Comparison of ENCODE assay signal across 9 cellular contexts in the genomic region with DNA sequence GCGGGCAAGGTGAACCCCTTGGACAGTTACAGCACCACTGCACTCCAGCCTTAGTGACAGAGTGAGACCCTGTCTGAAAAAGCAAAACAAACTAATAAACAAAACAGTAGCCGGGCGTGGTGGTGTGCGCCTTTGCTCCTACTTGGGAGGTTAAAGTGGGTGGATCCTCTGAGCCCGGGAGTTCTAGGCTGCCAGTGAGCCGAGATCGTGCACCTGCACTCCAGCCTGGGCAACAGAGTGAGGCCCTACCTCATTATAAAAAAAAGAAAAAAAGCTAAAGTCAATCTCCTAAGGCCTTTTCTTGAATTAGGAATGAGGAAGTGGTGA. TPM values are rescaled to one million over a fixed set of nuclear protein-coding genes. Genes with fewer than 3 reads are reported as not detected.
DNase-seq lines count a peak whose midpoint lies in the region; ATAC-seq, FAIRE-seq and TF ChIP-seq lines count a peak whose summit lies in the region.
"Had no signal": no experiment of that assay in that cellular context is flagged by ENCODE, and none has a peak within 500 bp of the region (broad histone marks: within the 10 kb centered on the region; RNA-seq: fewer than 3 reads in every experiment).

No MANE protein-coding gene starts in this region.

- H3K79me2 ChIP-seq in DOHH2 (ENCODE audit: control insufficient read depth, low read length): no peaks in the 10 kb centered on the region
- no peaks in the 10 kb centered on the region for H3K79me2 ChIP-seq in astrocyte (ENCODE audit: insufficient read depth, low read length)

- H3K27me3 ChIP-seq in DOHH2 (ENCODE audit: control insufficient read depth, low read length) (no peaks in the 10 kb centered on the region), astrocyte (ENCODE audit: insufficient read depth, low read length) (no peaks in the 10 kb centered on the region)

- 0 out of 2 replicates have a peak, but pooled peaks cover 2% of the 10 kb centered on the region for H3F3A ChIP-seq in DOHH2 (ENCODE audit: control insufficient read depth, insufficient read depth)

- no peaks in the 10 kb centered on the region for H3K9me3 ChIP-seq in DOHH2 (ENCODE audit: control insufficient read depth, insufficient read depth, low read length)
- H3K9me3 ChIP-seq in astrocyte (ENCODE audit: insufficient read depth, low read depth, low read length): no peaks in the 10 kb centered on the region

- peak overlapping the region; percentile 94 for H2AFZ ChIP-seq in astrocyte (ENCODE audit: low read depth, low read length)

- peak; percentile 19 for ATAC-seq in HG02798 (IDR thresholded peaks at IDR 0.05; ENCODE audit: poor library complexity, unreplicated experiment)
- ATAC-seq in naive thymus-derived CD8-positive, alpha-beta T cell: peak in 1 of 2 donors; percentile 7
- ATAC-seq in HG03196 (IDR thresholded peaks at IDR 0.05; ENCODE audit: unreplicated experiment): no peak

- H3K4me3 ChIP-seq in DOHH2 (ENCODE audit: low read length) (peak overlapping the region; percentile 70), astrocyte (ENCODE audit: insufficient read depth, low read depth, low read length) (no peak overlapping the region)

- H3K27ac ChIP-seq in DOHH2 (ENCODE audit: low read depth, low read length) (peak overlapping the region; percentile 50), astrocyte (ENCODE audit: low read depth, low read length) (no peak overlapping the region)

- no peaks in the 10 kb centered on the region for H3K36me3 Mint-ChIP-seq in astrocyte (ENCODE audit: low read depth, unreplicated experiment)
- H3K36me3 Mint-ChIP-seq in naive thymus-derived CD8-positive, alpha-beta T cell: no peaks in the 10 kb centered on the region

- no peaks in the 10 kb centered on the region for H3K27me3 Mint-ChIP-seq in astrocyte (ENCODE audit: low read depth, unreplicated experiment)
- no peaks in the 10 kb centered on the region for H3K27me3 Mint-ChIP-seq in naive thymus-derived CD8-positive, alpha-beta T cell

- H3K9me2 ChIP-seq in DOHH2 (replicated peaks; ENCODE audit: control insufficient read depth, low read length): no peaks in the 10 kb centered on the region

- peak overlapping the region; percentile 50 for H3K27ac Mint-ChIP-seq in astrocyte (ENCODE audit: unreplicated experiment)
- peak overlapping the region; percentile 80 to 97 (median 96) for H3K27ac Mint-ChIP-seq in naive thymus-derived CD8-positive, alpha-beta T cell

- TF ChIP-seq CTCF in DOHH2 (IDR thresholded peaks at IDR 0.05; ENCODE audit: low read depth, low read length, poor library complexity, severe bottlenecking) (no peak), astrocyte (IDR thresholded peaks at IDR 0.05; ENCODE audit: insufficient read depth, low read depth, low read length) (no peak)

- DNase-seq in astrocyte (ENCODE audit: low read depth) (no peak), cerebellum (ENCODE audit: low spot score) (no peak), NCI-H1436 (lab: John Stamatoyannopoulos, UW) (no peak), urothelium cell line (ENCODE audit: low spot score) (no peak)
- DNase-seq in naive thymus-derived CD8-positive, alpha-beta T cell: no peak
- DNase-seq: activated CD4-positive, alpha-beta T cell treated with anti-CD3 and anti-CD28 coated beads for 4 hours had no signal

- H3K4me2 ChIP-seq in DOHH2 (ENCODE audit: low read length) (peak overlapping the region; percentile 89), astrocyte (ENCODE audit: low read length) (peak overlapping the region; percentile 76)

- no peaks in the 10 kb centered on the region for H3K36me3 ChIP-seq in DOHH2 (ENCODE audit: control insufficient read depth, low read length)
- H3K36me3 ChIP-seq in astrocyte (ENCODE audit: insufficient read depth, low read length): no peaks in the 10 kb centered on the region

- H3K4me1 ChIP-seq in DOHH2 (ENCODE audit: control insufficient read depth, low read length) (peaks cover 19% of the 10 kb centered on the region), astrocyte (ENCODE audit: insufficient read depth, low read length) (peaks cover 25% of the 10 kb centered on the region)

- H3K4me3 Mint-ChIP-seq in astrocyte (ENCODE audit: unreplicated experiment): no peak overlapping the region
- peak overlapping the region; percentile 88 to 98 (median 91) for H3K4me3 Mint-ChIP-seq in naive thymus-derived CD8-positive, alpha-beta T cell

- H4K20me1 ChIP-seq in DOHH2 (ENCODE audit: control insufficient read depth, insufficient read depth, low read depth, low read length) (no peaks in the 10 kb centered on the region), astrocyte (ENCODE audit: insufficient read depth, low read length) (no peaks in the 10 kb centered on the region)

- H3K4me1 Mint-ChIP-seq in astrocyte (ENCODE audit: low read depth, unreplicated experiment): peaks cover 7% of the 10 kb centered on the region
- H3K4me1 Mint-ChIP-seq in naive thymus-derived CD8-positive, alpha-beta T cell: peaks cover 3 to 20% (median 17%) of the 10 kb centered on the region in 4 donors

- peaks cover 3% of the 10 kb centered on the region for H3K9me3 Mint-ChIP-seq in astrocyte (ENCODE audit: unreplicated experiment)
- H3K9me3 Mint-ChIP-seq in naive thymus-derived CD8-positive, alpha-beta T cell: no peaks in the 10 kb centered on the region

- no peak for FAIRE-seq in astrocyte (lab: Jason Lieb, UNC)
- no peak for FAIRE-seq in urothelium cell line (lab: Jason Lieb, UNC)

- peak overlapping the region; percentile 64 for H3K9ac ChIP-seq in astrocyte (ENCODE audit: low read length)

- POLR2A ChIA-PET in naive thymus-derived CD8-positive, alpha-beta T cell (lab: Charles Lee): no interaction called here

RNA-seq across cellular contexts. Expression of a gene that starts 24.7 kb away (rescaled TPM):
- total RNA-seq in astrocyte (51.2 and 55.9 TPM in 2 replicates), cerebellum (26.5 TPM)
- 10 to 100 TPM; 22.6 to 26.0 TPM for total RNA-seq in naive thymus-derived CD8-positive, alpha-beta T cell
- polyA plus RNA-seq in naive thymus-derived CD8-positive, alpha-beta T cell: 10 to 100 TPM; 10.0 to 11.8 (median 11.2) TPM
